8 cellular contexts compared by ENCODE assay signal in genomic region chr2:229431331-229431954, GRCh38.
DNase-seq lines count a peak whose midpoint lies in the region; ATAC-seq and TF ChIP-seq lines count a peak whose summit lies in the region.

No MANE protein-coding gene starts in this region.

- TF ChIP-seq CTCF in HFFc6 (IDR thresholded peaks at IDR 0.05) (peak; percentile 84), stomach (IDR thresholded peaks at IDR 0.05) (peak in 4 of 7 experiments; percentile 21 to 59 (median 44))

- peak overlapping the region in 1 of 5 donors; percentile 58 for H3K27ac ChIP-seq in stomach

- no peak overlapping the region for H3K4me3 Mint-ChIP-seq in HFFc6

- no peak for TF ChIP-seq EP300 in stomach (IDR thresholded peaks at IDR 0.05)

- H3K4me3 ChIP-seq in stomach, result no peak overlapping the region

- DNase-seq in Ammon's horn (ENCODE audit: low spot score) (peak; percentile 52), HFFc6 (peak; percentile 25), SK-N-DZ (ENCODE audit: low spot score) (peak; percentile 12), germinal center (ENCODE audit: low spot score) (peak; percentile 10), stomach (no peak), AG08396 (ENCODE audit: low spot score) (no peak)

- H3K27ac Mint-ChIP-seq in HFFc6, result no peak overlapping the region

- intact Hi-C loops in stomach (cut with DNase I; ENCODE audit: low total_unique reads), result loop anchor here (10.0 kb wide), 1 partner anchor 153 kb away; no protein-coding TSS in a partner anchor

- peaks cover 3% of the 10 kb centered on the region; the same call in 1 of the 2 replicates for H3K27me3 Mint-ChIP-seq in HFFc6 (ENCODE audit: insufficient read depth)

- H3K4me1 Mint-ChIP-seq in HFFc6 (ENCODE audit: low read depth), result peaks cover 8% of the 10 kb centered on the region; the same call in 1 of the 2 replicates

- no peak for ATAC-seq in HG03097 (IDR thresholded peaks at IDR 0.05; ENCODE audit: low FRiP score, unreplicated experiment)
- no peak for ATAC-seq in HG03442 (IDR thresholded peaks at IDR 0.05; ENCODE audit: unreplicated experiment)

- H3K36me3 ChIP-seq in stomach, result no peaks in the 10 kb centered on the region

- H3K9me3 ChIP-seq in stomach, result no peaks in the 10 kb centered on the region

- WGBS in stomach, 5 donors, result 31 to 52% (median 42%) methylated on average over 2 of the region's 2 CpGs

- no peaks in the 10 kb centered on the region for H3K9me3 Mint-ChIP-seq in HFFc6

- peaks cover 0 to 4% (median 0%) of the 10 kb centered on the region in 3 donors for H3K27me3 ChIP-seq in stomach

- peaks cover 0 to 5% (median 0%) of the 10 kb centered on the region in 4 donors for H3K4me1 ChIP-seq in stomach

- no peak for TF ChIP-seq POLR2A in stomach (IDR thresholded peaks at IDR 0.05)

- H3K36me3 Mint-ChIP-seq in HFFc6 (ENCODE audit: low read depth), result no peaks in the 10 kb centered on the region

Comparison
In these comparisons a context has a peak if more than half of its experiments do, and no peak if none do; other contexts are left out.
1. DNase-seq: peak in Ammon's horn (single experiment), HFFc6 (single experiment), SK-N-DZ (single experiment) and germinal center (single experiment); none in stomach (single experiment) and AG08396 (single experiment).